Comparison of ENCODE assay signal across 20 cellular contexts in the genomic region with DNA sequence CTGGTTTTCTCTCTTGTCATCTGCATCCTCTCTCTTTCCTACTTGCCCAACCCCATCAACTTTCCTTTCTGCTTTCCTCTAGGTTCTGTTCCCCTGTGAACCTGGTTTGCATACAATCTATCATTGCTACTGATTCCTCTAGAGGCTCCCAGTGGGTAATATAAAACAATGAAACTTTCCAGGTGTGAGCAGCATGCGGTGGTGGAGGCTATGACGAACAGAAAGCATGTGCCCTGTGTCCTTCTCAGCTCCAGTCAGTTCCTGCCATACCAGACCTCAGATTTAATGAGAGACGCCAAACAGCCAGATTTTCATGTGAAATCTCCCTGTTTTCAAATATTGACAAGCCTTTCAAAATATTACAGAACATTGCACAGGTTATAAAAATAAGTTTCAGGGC. TPM values are rescaled to one million over a fixed set of nuclear protein-coding genes. Genes with fewer than 3 reads are reported as not detected.
DNase-seq lines count a peak whose midpoint lies in the region; ATAC-seq, FAIRE-seq and TF ChIP-seq lines count a peak whose summit lies in the region.
"Had no signal": no experiment of that assay in that cellular context is flagged by ENCODE, and none has a peak within 500 bp of the region (broad histone marks: within the 10 kb centered on the region; RNA-seq: fewer than 3 reads in every experiment).

No MANE protein-coding gene starts in this region.

- H2AFZ ChIP-seq in HepG2 (ENCODE audit: low read length), result peak overlapping the region; percentile 92

- no peaks in the 10 kb centered on the region for H3K36me3 ChIP-seq in HepG2 (replicated peaks in 1 of 2; ENCODE audit: control insufficient read depth in 1 of 2, insufficient read depth in 2 of 2, low read length in 2 of 2)
- H3K36me3 ChIP-seq in right lobe of liver, result no peaks in the 10 kb centered on the region
- H3K36me3 ChIP-seq in pancreas, result no peaks in the 10 kb centered on the region
- H3K36me3 ChIP-seq: Peyer's patch had no signal

- in situ Hi-C loops in HepG2 (cut with HindIII; ENCODE audit: extremely low pct_ligation_motif_present, low pct_unique_long_range_greater_than_20kb), result no loop called here

- H3K27me3 ChIP-seq in HepG2 (ENCODE audit: control insufficient read depth in 1 of 2, insufficient read depth in 2 of 2, low read length in 2 of 2), result no peaks in the 10 kb centered on the region
- H3K27me3 ChIP-seq in right lobe of liver, result no peaks in the 10 kb centered on the region
- H3K27me3 ChIP-seq in pancreas, result no peaks in the 10 kb centered on the region
- H3K27me3 ChIP-seq: Peyer's patch had no signal

- POLR2A ChIA-PET in HepG2 (lab: Yijun Ruan, JAX), result no interaction called here

- CTCF ChIA-PET in HepG2 (lab: Yijun Ruan, JAX; ENCODE audit: low intra/inter-chr PET ratio, low total read pairs), result no interaction called here

- H3K36me3 Mint-ChIP-seq in memory B cell, result no peaks in the 10 kb centered on the region
- H3K36me3 Mint-ChIP-seq: activated naive CD4-positive, alpha-beta T cell treated with anti-CD3 and anti-CD28 coated beads, Interleukin-2, amount 50 U/mL, for 24 hours had no signal

- no peaks in the 10 kb centered on the region for H4K20me1 ChIP-seq in HepG2 (ENCODE audit: insufficient read depth, low read length)

- peaks cover 27% of the 10 kb centered on the region for H3K4me1 Mint-ChIP-seq in memory B cell

- H3K9me3 Mint-ChIP-seq in memory B cell, result no peaks in the 10 kb centered on the region
- H3K9me3 Mint-ChIP-seq: activated naive CD4-positive, alpha-beta T cell treated with anti-CD3 and anti-CD28 coated beads, Interleukin-2, amount 50 U/mL, for 24 hours had no signal

- no peak for TF ChIP-seq RAD21 in HepG2 (CRISPR knock-in tag; IDR thresholded peaks at IDR 0.05)

- ATAC-seq in HepG2 (no peak), right lobe of liver (no peak), memory B cell (ENCODE audit: low read depth) (no peak), pancreas (no peak)

- no peak overlapping the region for H3K4me3 Mint-ChIP-seq in memory B cell
- H3K4me3 Mint-ChIP-seq: activated naive CD4-positive, alpha-beta T cell treated with anti-CD3 and anti-CD28 coated beads, Interleukin-2, amount 50 U/mL, for 24 hours had no signal

- peak overlapping the region; percentile 50 for H3K4me2 ChIP-seq in HepG2 (ENCODE audit: low read depth, low read length)

- no TSS peak for BruUV-seq in HepG2 (replicated peaks; lab: Mats Ljungman, UMichigan)

- TF ChIP-seq CTCF in HepG2 (CRISPR knock-in tag; IDR thresholded peaks at IDR 0.05) (no peak), right lobe of liver (IDR thresholded peaks at IDR 0.05) (no peak), pancreas (IDR thresholded peaks at IDR 0.05) (no peak)

- no peak for TF ChIP-seq POLR2A in HepG2 (IDR thresholded peaks at IDR 0.05; ENCODE audit: insufficient read depth in 1 of 2, low read depth in 2 of 2, low read length in 2 of 2)
- no peak for TF ChIP-seq POLR2A in right lobe of liver (IDR thresholded peaks at IDR 0.05)

- TF ChIP-seq EP300 in HepG2 (IDR thresholded peaks at IDR 0.05; ENCODE audit: low read depth in 2 of 2, low read length in 2 of 2), result no peak
- TF ChIP-seq EP300 in HepG2 (CRISPR knock-in tag; IDR thresholded peaks at IDR 0.05; ENCODE audit: borderline replicate concordance), result no peak

- no peak overlapping the region for H3K9ac ChIP-seq in HepG2 (ENCODE audit: insufficient read depth, low read depth, low read length)

- peak overlapping the region; percentile 0 for H3K27ac Mint-ChIP-seq in memory B cell

- FAIRE-seq in HepG2 (lab: Jason Lieb, UNC) (no peak), pancreas (lab: Jason Lieb, UNC) (no peak), HTR-8/SVneo (lab: Jason Lieb, UNC) (no peak)
- FAIRE-seq: GM12892, islet of Langerhans had no signal

- 42% methylated on average over 3 of the region's 3 CpGs for WGBS in HepG2 (ENCODE audit: low lambda C conversion rate)
- WGBS in right lobe of liver (ENCODE audit: insufficient coverage, low coverage, low lambda C conversion rate, missing lambda C conversion rate), result 82% methylated on average over 3 of the region's 3 CpGs
- 46 to 62% methylated on average over 3 of the region's 3 CpGs for WGBS in pancreas, 2 donors

- H3K4me1 ChIP-seq in HepG2 (ENCODE audit: insufficient read depth, low read length) (peaks cover 41% of the 10 kb centered on the region), right lobe of liver (peaks cover 0 to 5% (median 0%) of the 10 kb centered on the region in 4 donors), pancreas (peaks cover 0 to under 1% (median 0%) of the 10 kb centered on the region in 3 donors)

- H3K9me3 ChIP-seq in HepG2 (ENCODE audit: low read length) (no peaks in the 10 kb centered on the region), right lobe of liver (no peaks in the 10 kb centered on the region), pancreas (no peaks in the 10 kb centered on the region)
- H3K9me3 ChIP-seq: Peyer's patch had no signal

- intact Hi-C loops in HepG2 (cut with micrococcal nuclease; ENCODE audit: unreplicated experiment), result loop anchor here (10.0 kb wide), 1 partner anchor 78 kb away; no protein-coding TSS in a partner anchor
- intact Hi-C loops in right lobe of liver (cut with DNase I), result no loop called here
- intact Hi-C loops in pancreas (cut with DNase I), result no loop called here

- no peak overlapping the region for H3K27ac ChIP-seq in HepG2 (ENCODE audit: extremely low read length, insufficient read depth, low read length)
- no peak overlapping the region for H3K27ac ChIP-seq in right lobe of liver
- H3K27ac ChIP-seq in pancreas, result no peak overlapping the region
- H3K27ac ChIP-seq: coronary artery had no signal

- no peak for DNase-seq in HepG2 (ENCODE audit: low spot score)
- no peak for DNase-seq in right lobe of liver
- DNase-seq in NCI-H69 (lab: John Stamatoyannopoulos, UW), result peak; percentile 57
- DNase-seq in memory B cell (ENCODE audit: low spot score in 2 of 2), result no peak
- no peak for DNase-seq in pancreas
- no peak for DNase-seq in HTR-8/SVneo (ENCODE audit: insufficient read length, low spot score)
- no peak for DNase-seq in kidney tubule cell (ENCODE audit: low spot score)
- DNase-seq in hippocampal formation (lab: John Stamatoyannopoulos, UW), result no peak
- DNase-seq: activated CD8-positive, alpha-beta memory T cell treated with anti-CD3 and anti-CD28 coated beads for 24 hours; activated T-cell treated with anti-CD3 and anti-CD28 coated beads, Interleukin-2, amount 50 U/mL, for 48 hours; DMS153; NCI-H2171; Peyer's patch; posterior cingulate gyrus; stimulated activated CD4-positive, alpha-beta T cell treated with anti-CD3 and anti-CD28 coated beads, Interleukin-4, amount 100 ng/mL, for 1 hour had no signal

- no peaks in the 10 kb centered on the region for H3K27me3 Mint-ChIP-seq in memory B cell
- H3K27me3 Mint-ChIP-seq: activated naive CD4-positive, alpha-beta T cell treated with anti-CD3 and anti-CD28 coated beads, Interleukin-2, amount 50 U/mL, for 24 hours had no signal

- H3K4me3 ChIP-seq in HepG2 (replicated peaks in 1 of 3; ENCODE audit: insufficient read depth in 1 of 3, low read depth in 2 of 3, low read length in 3 of 3) (no peak overlapping the region), right lobe of liver (no peak overlapping the region), pancreas (no peak overlapping the region)
- H3K4me3 ChIP-seq: coronary artery, lung, Peyer's patch had no signal

- peaks cover 6% of the 10 kb centered on the region for H3K79me2 ChIP-seq in HepG2 (ENCODE audit: insufficient read depth, low read length)

TF ChIP-seq in HepG2, 621 proteins besides CTCF, POLR2A, EP300 and RAD21 (continues in another document):
- TF ChIP-seq PITX1 (CRISPR knock-in tag; IDR thresholded peaks at IDR 0.05) (no peak), SOX5 (CRISPR knock-in tag; IDR thresholded peaks at IDR 0.05; ENCODE audit: borderline replicate concordance) (no peak)
- TF ChIP-seq, protein P1, sequence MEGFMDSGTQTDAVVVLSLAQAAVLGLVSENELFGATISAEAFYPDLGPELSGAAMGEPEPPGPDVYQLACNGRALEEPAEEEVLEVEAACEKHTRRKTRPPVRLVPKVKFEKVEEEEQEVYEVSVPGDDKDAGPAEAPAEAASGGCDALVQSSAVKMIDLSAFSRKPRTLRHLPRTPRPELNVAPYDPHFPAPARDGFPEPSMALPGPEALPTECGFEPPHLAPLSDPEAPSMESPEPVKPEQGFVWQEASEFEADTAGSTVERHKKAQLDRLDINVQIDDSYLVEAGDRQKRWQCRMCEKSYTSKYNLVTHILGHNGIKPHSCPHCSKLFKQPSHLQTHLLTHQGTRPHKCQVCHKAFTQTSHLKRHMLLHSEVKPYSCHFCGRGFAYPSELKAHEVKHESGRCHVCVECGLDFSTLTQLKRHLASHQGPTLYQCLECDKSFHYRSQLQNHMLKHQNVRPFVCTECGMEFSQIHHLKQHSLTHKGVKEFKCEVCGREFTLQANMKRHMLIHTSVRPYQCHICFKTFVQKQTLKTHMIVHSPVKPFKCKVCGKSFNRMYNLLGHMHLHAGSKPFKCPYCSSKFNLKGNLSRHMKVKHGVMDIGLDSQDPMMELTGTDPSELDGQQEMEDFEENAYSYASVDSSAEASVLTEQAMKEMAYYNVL (CRISPR knock-in tag; IDR thresholded peaks at IDR 0.05; ENCODE audit: borderline replicate concordance), result no peak

RNA-seq across cellular contexts. Expression of a gene that starts 3.5 kb away (rescaled TPM):
- total RNA-seq in HepG2 (2016; rRNA removed; fragmentation: Illumina TruSeq; extraction: Trizol) (23.9 and 32.2 TPM in 2 replicates), right lobe of liver (10 to 100 TPM; 15.1 to 21.7 (median 18.5) TPM), pancreas (10 to 100 TPM; 12.4 to 21.1 (median 16.9) TPM)
- 16.0 and 18.9 TPM in 2 replicates for total RNA-seq in HepG2 (2016; cell fraction: cytosol; rRNA removed; fragmentation: Illumina TruSeq; extraction: Trizol; ENCODE audit: low read depth)
- 24.6 and 30.4 TPM in 2 replicates for total RNA-seq in HepG2 (2016; cell fraction: insoluble cytoplasmic fraction; rRNA removed; fragmentation: Illumina TruSeq; extraction: Trizol)
- 7.9 and 10.4 TPM in 2 replicates for total RNA-seq in HepG2 (2016; cell fraction: membrane; rRNA removed; fragmentation: Illumina TruSeq; extraction: Trizol)
- 35.3 and 35.5 TPM in 2 replicates for total RNA-seq in HepG2 (2016; cell fraction: nucleus; rRNA removed; fragmentation: Illumina TruSeq; extraction: Trizol)
- polyA plus RNA-seq in HepG2 (2011; rRNA removed) (5.6 and 7.3 TPM in 2 replicates), pancreas (1 to 10 TPM; 4.2 to 7.3 TPM)
- 3.0 and 3.9 TPM in 2 replicates for polyA plus RNA-seq in HepG2 (2011; cell fraction: cytosol; rRNA removed)
- 6.2 and 7.2 TPM in 2 replicates for polyA plus RNA-seq in HepG2 (2011; cell fraction: nucleus; rRNA removed)
- 5.6 and 7.2 TPM in 2 replicates for polyA plus RNA-seq in HepG2 (2012)
- polyA plus RNA-seq in HepG2 (2016; cell fraction: cytosol; fragmentation: Illumina TruSeq; extraction: Trizol; ENCODE audit: low read depth), result 0.24 and 0.77 TPM in 2 replicates
- polyA plus RNA-seq in HepG2 (2016; cell fraction: insoluble cytoplasmic fraction; fragmentation: Illumina TruSeq; extraction: Trizol; ENCODE audit: low read depth), result 11.5 and 12.3 TPM in 2 replicates
- 1.3 and 1.7 TPM in 2 replicates for polyA plus RNA-seq in HepG2 (2016; cell fraction: membrane; fragmentation: Illumina TruSeq; extraction: Trizol; ENCODE audit: low read depth)
- polyA plus RNA-seq in HepG2 (2016; cell fraction: nucleus; fragmentation: Illumina TruSeq; extraction: Trizol; ENCODE audit: insufficient read depth, low read depth), result 15.1 and 15.8 TPM in 2 replicates
- polyA minus RNA-seq in HepG2 (2011; rRNA and poly(A)+ RNA removed; ENCODE audit: low replicate concordance), result 9.1 and 33.5 TPM in 2 replicates
- 13.4 and 16.1 TPM in 2 replicates for polyA minus RNA-seq in HepG2 (2011; cell fraction: cytosol; rRNA and poly(A)+ RNA removed)
- polyA minus RNA-seq in HepG2 (2011; cell fraction: nucleus; rRNA and poly(A)+ RNA removed), result 47.5 and 52.3 TPM in 2 replicates
